In the genomic region with DNA sequence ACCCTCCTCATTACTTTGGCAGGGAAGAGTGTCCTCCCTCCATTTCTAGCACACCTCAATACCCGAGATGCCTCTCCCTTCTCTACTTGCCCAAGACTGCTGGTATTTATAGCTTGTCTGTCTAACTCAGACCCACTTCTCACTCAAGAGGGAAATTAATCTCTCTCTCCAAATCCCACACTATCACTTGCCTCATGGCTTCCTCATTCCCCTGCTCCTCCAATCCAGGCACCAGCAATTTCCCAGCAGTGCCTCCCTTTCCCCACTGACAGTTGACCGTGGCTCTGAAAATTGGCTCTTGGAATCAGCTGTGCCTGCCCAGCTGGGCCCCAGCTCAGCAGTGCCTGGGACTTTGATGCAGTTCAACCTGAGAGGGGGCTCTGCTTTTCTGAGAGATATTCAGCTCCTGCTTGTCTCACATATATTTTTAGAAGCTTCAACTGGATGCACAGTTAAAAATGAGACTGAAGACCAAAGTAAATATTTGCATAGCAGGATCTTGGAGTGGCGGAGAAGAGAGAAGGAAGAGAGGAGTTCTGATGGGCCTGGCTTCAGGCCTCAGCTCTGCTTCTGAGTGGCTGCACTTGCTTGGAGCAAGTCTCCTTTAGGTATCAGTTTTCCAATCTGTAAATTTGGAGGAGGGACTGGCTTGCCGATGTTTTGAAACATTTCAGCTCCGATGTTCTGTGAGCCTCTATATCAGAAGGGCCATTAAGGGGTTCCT, we compare ENCODE assay signal across 20 cellular contexts.
A peak's percentile ranks its signal among the peaks of the same experiment; 100 is the strongest.
DNase-seq lines count a peak whose midpoint lies in the region; ATAC-seq and TF ChIP-seq lines count a peak whose summit lies in the region.
"Had no signal": no experiment of that assay in that cellular context is flagged by ENCODE, and none has a peak within 500 bp of the region (broad histone marks: within the 10 kb centered on the region; RNA-seq: fewer than 3 reads in every experiment).

No MANE protein-coding gene starts in this region.

- 55 to 70% (median 58%) methylated on average over 5 of the region's 5 CpGs for WGBS in psoas muscle, 3 donors

- no peak overlapping the region for H3K4me3 ChIP-seq in psoas muscle
- H3K4me3 ChIP-seq: GM23248, K562, prostate gland, upper lobe of left lung had no signal

- intact Hi-C loops in psoas muscle (cut with DNase I): loop anchor here (5.0 kb wide), 2 partner anchors 144 to 264 kb away; no protein-coding TSS in a partner anchor

- TF ChIP-seq CTCF in VCaP (conservative IDR thresholded peaks at IDR 0.05) (no peak), psoas muscle (IDR thresholded peaks at IDR 0.05) (no peak)

- H3K9me3 ChIP-seq in psoas muscle: no peaks in the 10 kb centered on the region
- H3K9me3 ChIP-seq: prostate gland, upper lobe of left lung had no signal

- H3K27ac ChIP-seq in VCaP (peak overlapping the region; percentile 78), psoas muscle (peak overlapping the region; percentile 66)
- H3K27ac ChIP-seq: GM23248, prostate gland, upper lobe of left lung had no signal

- no peaks in the 10 kb centered on the region for H3K36me3 ChIP-seq in psoas muscle (ENCODE audit: insufficient read depth in 1 of 2, low read depth in 1 of 2)
- H3K36me3 ChIP-seq: prostate gland, upper lobe of left lung had no signal

- H3K27me3 ChIP-seq in psoas muscle (ENCODE audit: insufficient read depth in 3 of 3, low read length in 2 of 3): no peaks in the 10 kb centered on the region
- H3K27me3 ChIP-seq: upper lobe of left lung had no signal

- peak; percentile 61 to 75 (median 64) for ATAC-seq in psoas muscle
- ATAC-seq: activated CD8-positive, alpha-beta T cell treated with anti-CD3 and anti-CD28 coated beads, Interleukin-2, amount 10 ng/mL, durations not matched to agents 7 days and 5 days; effector memory CD8-positive, alpha-beta T cell; naive thymus-derived CD4-positive, alpha-beta T cell; stimulated activated memory B cell treated with anti-CD40 and anti-IgM and Interleukin-4, amounts not matched to agents 10 μg/mL and 1 μg/mL and 100 μg/mL, for 72 hours; T-helper 17 cell had no signal

- DNase-seq in NCI-H1417 (lab: John Stamatoyannopoulos, UW): peak in 2 of 3 experiments; percentile 42 to 70
- no peak for DNase-seq in NCI-H1417 treated with DMSO at 0.1 percent for 48 hours (lab: John Stamatoyannopoulos, UW)
- DNase-seq in DMS79 treated with DMSO at 0.1 percent for 48 hours (lab: John Stamatoyannopoulos, UW): peak; percentile 72
- DNase-seq in psoas muscle: no peak
- no peak for DNase-seq in HT-29 (ENCODE audit: low spot score)
- DNase-seq in NOMO-1 treated with DMSO at 0.1 percent for 48 hours (lab: John Stamatoyannopoulos, UW; ENCODE audit: unreplicated experiment): no peak
- DNase-seq in HPDE6-E6E7 (ENCODE audit: extremely low spot score): no peak
- DNase-seq: activated CD4-positive, alpha-beta T cell treated with anti-CD3 and anti-CD28 coated beads for 1 hour; activated CD8-positive, alpha-beta T cell treated with anti-CD3 and anti-CD28 coated beads, Interleukin-2, amount 10 ng/mL, durations not matched to agents 7 days and 5 days; effector memory CD8-positive, alpha-beta T cell; GM23248; midbrain; naive thymus-derived CD4-positive, alpha-beta T cell; NCI-H1105; T-helper 17 cell; upper lobe of left lung had no signal

- peaks cover 18% of the 10 kb centered on the region for H3K4me1 ChIP-seq in psoas muscle
- H3K4me1 ChIP-seq: prostate gland had no signal

Comparison
In these comparisons a context has a peak if more than half of its experiments do, and no peak if none do; other contexts are left out.
1. DNase-seq: peak in NCI-H1417 (2 of 3) and DMS79 treated with DMSO at 0.1 percent for 48 hours (single experiment); none in NCI-H1417 treated with DMSO at 0.1 percent for 48 hours (single experiment), psoas muscle (0 of 2), HT-29 (single experiment), NOMO-1 treated with DMSO at 0.1 percent for 48 hours (single experiment) and HPDE6-E6E7 (single experiment).